Comparison of ENCODE assay signal across 17 cellular contexts in the genomic region with DNA sequence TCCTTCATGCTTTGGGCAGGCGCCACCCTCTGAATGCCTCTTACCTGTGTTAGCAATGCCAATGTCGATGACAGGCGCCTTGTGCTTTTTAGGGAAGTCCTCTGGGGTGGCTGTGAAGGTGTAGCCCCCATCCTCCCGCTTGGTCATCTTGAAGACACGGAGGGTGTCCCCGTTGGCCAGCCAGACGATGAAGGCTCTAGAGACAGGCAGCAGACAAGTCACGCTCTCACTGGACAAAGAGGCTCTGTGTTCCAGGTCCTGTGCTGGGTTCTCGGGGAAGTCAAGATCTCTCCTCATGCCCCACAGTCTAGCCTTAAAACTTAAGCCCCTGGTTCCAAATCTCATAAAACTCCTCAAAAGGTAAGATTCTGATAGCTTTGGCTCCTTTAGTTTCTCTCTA. TPM values are rescaled to one million over a fixed set of nuclear protein-coding genes. Genes with fewer than 3 reads are reported as not detected.
DNase-seq lines count a peak whose midpoint lies in the region; ATAC-seq and TF ChIP-seq lines count a peak whose summit lies in the region.
"Had no signal": no experiment of that assay in that cellular context is flagged by ENCODE, and none has a peak within 500 bp of the region (broad histone marks: within the 10 kb centered on the region; RNA-seq: fewer than 3 reads in every experiment).

No MANE protein-coding gene starts in this region.

- no peak overlapping the region for H3K4me3 Mint-ChIP-seq in activated T-cell treated with anti-CD3 and anti-CD28 coated beads, Interleukin-2, amount 50 U/mL, for 24 hours
- no peak overlapping the region for H3K4me3 Mint-ChIP-seq in activated T-cell treated with anti-CD3 and anti-CD28 coated beads, Interleukin-2, amount 50 U/mL, for 4 hours
- H3K4me3 Mint-ChIP-seq: CD14-positive monocyte; CD8-positive, alpha-beta T cell; GM23338; H9 had no signal

- POLR2A ChIA-PET in RWPE1 (lab: Yijun Ruan, JAX; ENCODE audit: low non-redundant PET), result no interaction called here

- H3K9me3 ChIP-seq in lower lobe of right lung (no peaks in the 10 kb centered on the region), aorta (ENCODE audit: control insufficient read depth, low read length) (no peaks in the 10 kb centered on the region)

- peaks cover 84% of the 10 kb centered on the region for H3K36me3 Mint-ChIP-seq in activated T-cell treated with anti-CD3 and anti-CD28 coated beads, Interleukin-2, amount 50 U/mL, for 24 hours (ENCODE audit: low read depth)
- H3K36me3 Mint-ChIP-seq in activated T-cell treated with anti-CD3 and anti-CD28 coated beads, Interleukin-2, amount 50 U/mL, for 4 hours (ENCODE audit: insufficient read depth), result peaks cover 24% of the 10 kb centered on the region

- H3K27ac Mint-ChIP-seq in activated T-cell treated with anti-CD3 and anti-CD28 coated beads, Interleukin-2, amount 50 U/mL, for 24 hours, result peak overlapping the region; percentile 50
- H3K27ac Mint-ChIP-seq: CD8-positive, alpha-beta T cell; GM23338; H9 had no signal

- no peaks in the 10 kb centered on the region for H3K9me3 Mint-ChIP-seq in activated T-cell treated with anti-CD3 and anti-CD28 coated beads, Interleukin-2, amount 50 U/mL, for 24 hours
- no peaks in the 10 kb centered on the region for H3K9me3 Mint-ChIP-seq in activated T-cell treated with anti-CD3 and anti-CD28 coated beads, Interleukin-2, amount 50 U/mL, for 4 hours
- H3K9me3 Mint-ChIP-seq: CD14-positive monocyte; CD8-positive, alpha-beta T cell; GM23338; H9 had no signal

- intact Hi-C loops in lower lobe of right lung (cut with DNase I), result no loop called here
- intact Hi-C loops in aorta (cut with DNase I), result no loop called here

- H3K4me3 ChIP-seq in lower lobe of right lung, result no peak overlapping the region
- H3K4me3 ChIP-seq in aorta (ENCODE audit: low read length in 2 of 2), result no peak overlapping the region
- H3K4me3 ChIP-seq: GM23338 had no signal

- H3K4me1 ChIP-seq in lower lobe of right lung (peaks cover 18% of the 10 kb centered on the region), aorta (ENCODE audit: control insufficient read depth in 1 of 2, insufficient read depth in 2 of 2, low read length in 2 of 2) (no peaks in the 10 kb centered on the region)

- ATAC-seq in activated T-cell treated with anti-CD3 and anti-CD28 coated beads, Interleukin-2, amount 50 U/mL, for 4 hours, result no peak
- ATAC-seq in lower lobe of right lung (no peak), aorta (ENCODE audit: low FRiP score) (no peak)
- ATAC-seq: CD8-positive, alpha-beta T cell; GM23338 had no signal

- H3K27ac ChIP-seq in lower lobe of right lung (no peak overlapping the region), aorta (ENCODE audit: low read depth in 1 of 2, low read length in 2 of 2) (no peak overlapping the region), RWPE1 (no peak overlapping the region)
- H3K27ac ChIP-seq: 22Rv1 had no signal

- 92 to 93% methylated on average over 9 of the region's 9 CpGs for WGBS in aorta, 2 donors

- peaks cover 82% of the 10 kb centered on the region for H3K36me3 ChIP-seq in lower lobe of right lung
- peaks cover 0 to 9% of the 10 kb centered on the region in 2 donors for H3K36me3 ChIP-seq in aorta (ENCODE audit: control insufficient read depth in 1 of 2, insufficient read depth in 2 of 2, low read length in 1 of 2)

- CTCF ChIA-PET in RWPE1 (lab: Yijun Ruan, JAX), result no interaction called here

- H3K27me3 Mint-ChIP-seq in activated T-cell treated with anti-CD3 and anti-CD28 coated beads, Interleukin-2, amount 50 U/mL, for 24 hours, result no peaks in the 10 kb centered on the region
- H3K27me3 Mint-ChIP-seq in activated T-cell treated with anti-CD3 and anti-CD28 coated beads, Interleukin-2, amount 50 U/mL, for 4 hours (ENCODE audit: low read depth), result no peaks in the 10 kb centered on the region

- TF ChIP-seq CTCF in lower lobe of right lung (IDR thresholded peaks at IDR 0.05) (no peak), RWPE1 (conservative IDR thresholded peaks at IDR 0.05; ENCODE audit: low read depth) (no peak)

- DNase-seq in activated T-cell treated with anti-CD3 and anti-CD28 coated beads, Interleukin-2, amount 50 U/mL, for 24 hours, result no peak
- DNase-seq in activated T-cell treated with anti-CD3 and anti-CD28 coated beads, Interleukin-2, amount 50 U/mL, for 4 hours, result no peak
- peak; percentile 25 for DNase-seq in lower lobe of right lung
- peak; percentile 14 to 31 for DNase-seq in aorta
- no peak for DNase-seq in RWPE1 (ENCODE audit: low spot score)
- DNase-seq in nucleus accumbens (lab: John Stamatoyannopoulos, UW), result no peak
- DNase-seq: CD8-positive, alpha-beta T cell; COR-L47; DMS153; DMS79 treated with DMSO at 0.1 percent for 48 hours; EL; H9 had no signal

- H3K27me3 ChIP-seq in lower lobe of right lung (ENCODE audit: low read depth) (no peaks in the 10 kb centered on the region), aorta (ENCODE audit: control insufficient read depth in 1 of 2, insufficient read depth in 2 of 2, low read length in 1 of 2) (no peaks in the 10 kb centered on the region)

- H3K4me1 Mint-ChIP-seq in activated T-cell treated with anti-CD3 and anti-CD28 coated beads, Interleukin-2, amount 50 U/mL, for 24 hours (ENCODE audit: low read depth), result peaks cover 19% of the 10 kb centered on the region
- peaks cover 12% of the 10 kb centered on the region for H3K4me1 Mint-ChIP-seq in activated T-cell treated with anti-CD3 and anti-CD28 coated beads, Interleukin-2, amount 50 U/mL, for 4 hours (ENCODE audit: low read depth)

TF ChIP-seq in PFSK-1, 5 proteins besides CTCF, POLR2A, EP300 and RAD21:
- TF ChIP-seq FOXP2 (optimal IDR thresholded peaks at IDR 0.05; ENCODE audit: borderline replicate concordance, extremely low read depth, extremely low read length, insufficient read depth) (no peak), TAF1 (IDR thresholded peaks at IDR 0.05; ENCODE audit: borderline replicate concordance, insufficient read depth, low read length) (no peak), SIN3A (IDR thresholded peaks at IDR 0.05; ENCODE audit: borderline replicate concordance, insufficient read depth, low read length) (no peak), POLR2AphosphoS5 (IDR thresholded peaks at IDR 0.05; ENCODE audit: low read depth, low read length) (0 out of 2 replicates have a peak, but pooled peaks have one; percentile 7)

RNA-seq across cellular contexts. Expression of gene TBL2, which starts 5.1 kb away (rescaled TPM):
- total RNA-seq in activated T-cell treated with anti-CD3 and anti-CD28 coated beads, Interleukin-2, amount 50 U/mL, for 4 hours, result 10 to 100 TPM; 34.0 to 42.6 (median 42.1) TPM
- 51.6 TPM for polyA plus RNA-seq in PFSK-1 (2012; ENCODE audit: insufficient read length, low read depth)
- total RNA-seq in lower lobe of right lung, result 27.9 TPM
- total RNA-seq in aorta, result 10 to 100 TPM; 26.5 to 27.7 TPM
- polyA plus RNA-seq in aorta, result 10 to 100 TPM; 17.7 to 22.8 TPM

RNA-seq across cellular contexts. Expression of gene BCL7B, which starts 15.8 kb away (rescaled TPM):
- total RNA-seq in activated T-cell treated with anti-CD3 and anti-CD28 coated beads, Interleukin-2, amount 50 U/mL, for 4 hours, result 10 to 100 TPM; 74.8 to 76.3 (median 74.9) TPM
- polyA plus RNA-seq in PFSK-1 (2012; ENCODE audit: insufficient read length, low read depth), result 72.3 TPM
- total RNA-seq in lower lobe of right lung (52.8 TPM), aorta (10 to 100 TPM; 45.5 to 68.2 TPM)
- polyA plus RNA-seq in aorta, result 10 to 100 TPM; 70.9 to 92.3 TPM

RNA-seq across cellular contexts. Expression of gene MLXIPL, which starts 51.0 kb away (rescaled TPM):
- total RNA-seq in activated T-cell treated with anti-CD3 and anti-CD28 coated beads, Interleukin-2, amount 50 U/mL, for 4 hours, result under 1 TPM; 0.35 to 0.55 (median 0.43) TPM
- 0.70 TPM for polyA plus RNA-seq in PFSK-1 (2012; ENCODE audit: insufficient read length, low read depth)
- total RNA-seq in lower lobe of right lung (10.7 TPM), aorta (1 to 10 TPM; 2.0 to 4.5 TPM)
- 10 to 100 TPM in 1 of 2 donors, under 1 TPM in 1; 0.23 to 13.5 TPM for polyA plus RNA-seq in aorta
- total RNA-seq: CD8-positive, alpha-beta T cell had no signal
- polyA plus RNA-seq: BJ had no signal

RNA-seq across cellular contexts. Expression of gene BAZ1B, which starts 51.2 kb away (rescaled TPM):
- total RNA-seq in activated T-cell treated with anti-CD3 and anti-CD28 coated beads, Interleukin-2, amount 50 U/mL, for 4 hours, result 10 to 100 TPM; 86.5 to 93.5 (median 93.3) TPM
- polyA plus RNA-seq in PFSK-1 (2012; ENCODE audit: insufficient read length, low read depth), result 54.8 TPM
- 56.0 TPM for total RNA-seq in lower lobe of right lung
- total RNA-seq in aorta, result 10 to 100 TPM; 49.3 to 60.0 TPM
- polyA plus RNA-seq in aorta, result 10 to 100 TPM; 19.1 to 23.9 TPM

Comparison
In these comparisons a context has a peak if more than half of its experiments do, and no peak if none do; other contexts are left out.
1. DNase-seq: peak in lower lobe of right lung (single experiment) and aorta (2 of 2); none in activated T-cell treated with anti-CD3 and anti-CD28 coated beads, Interleukin-2, amount 50 U/mL, for 24 hours (single experiment), activated T-cell treated with anti-CD3 and anti-CD28 coated beads, Interleukin-2, amount 50 U/mL, for 4 hours (single experiment), RWPE1 (single experiment) and nucleus accumbens (0 of 56).